10 cellular contexts compared by ENCODE assay signal in the genomic region with DNA sequence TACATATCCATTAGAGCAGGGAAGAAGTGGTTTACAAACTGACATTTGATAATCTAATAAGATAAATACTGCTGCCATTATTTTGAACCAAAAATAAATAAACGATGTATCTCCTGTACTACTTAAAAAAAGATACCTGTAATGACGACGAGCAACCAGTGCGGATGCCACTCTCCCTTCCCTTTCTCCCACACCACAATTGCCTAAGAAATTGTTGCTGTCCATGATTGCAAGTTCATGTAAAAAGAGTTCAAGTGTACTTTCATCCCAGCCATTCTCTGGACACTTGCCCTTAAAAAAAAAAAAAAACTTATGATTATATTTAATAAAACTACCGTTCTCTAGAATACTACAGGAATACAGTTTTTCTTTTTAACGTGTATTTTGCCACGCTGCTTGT. TPM values are rescaled to one million over a fixed set of nuclear protein-coding genes. Genes with fewer than 3 reads are reported as not detected.
DNase-seq lines count a peak whose midpoint lies in the region; ATAC-seq and TF ChIP-seq lines count a peak whose summit lies in the region.
"Had no signal": no experiment of that assay in that cellular context is flagged by ENCODE, and none has a peak within 500 bp of the region (broad histone marks: within the 10 kb centered on the region; RNA-seq: fewer than 3 reads in every experiment).

No MANE protein-coding gene starts in this region.

- no peaks in the 10 kb centered on the region for H3K9me2 ChIP-seq in HCT116 (ENCODE audit: insufficient read depth)

- H2AK5ac ChIP-seq in trophoblast cell (ENCODE audit: low read length), result no peak overlapping the region

- peak overlapping the region; percentile 91 for H3K4me3 Mint-ChIP-seq in CD8-positive, alpha-beta T cell
- H3K4me3 Mint-ChIP-seq in activated CD4-positive, alpha-beta memory T cell treated with anti-CD3 and anti-CD28 coated beads for 36 hours, result peak overlapping the region; percentile 90
- H3K4me3 Mint-ChIP-seq in mesothelial cell of epicardium, result peak overlapping the region; percentile 94

- H3K27me3 Mint-ChIP-seq in CD8-positive, alpha-beta T cell (ENCODE audit: low read depth), result no peaks in the 10 kb centered on the region
- H3K27me3 Mint-ChIP-seq in activated CD4-positive, alpha-beta memory T cell treated with anti-CD3 and anti-CD28 coated beads for 36 hours, result peaks cover 1% of the 10 kb centered on the region
- no peaks in the 10 kb centered on the region for H3K27me3 Mint-ChIP-seq in mesothelial cell of epicardium (ENCODE audit: low read depth)

- H3K4me2 ChIP-seq in HCT116 (ENCODE audit: low read length) (peak overlapping the region; percentile 85), trophoblast cell (ENCODE audit: low read length) (no peak overlapping the region)

- H2BK5ac ChIP-seq in trophoblast cell (ENCODE audit: low read depth, low read length, poor library complexity), result no peak overlapping the region

- H3K79me1 ChIP-seq in trophoblast cell (ENCODE audit: low read length), result peaks cover 18% of the 10 kb centered on the region

- H4K12ac ChIP-seq in trophoblast cell (ENCODE audit: low read depth, low read length), result no peak overlapping the region

- BruUV-seq in HCT116 (replicated peaks; lab: Mats Ljungman, UMichigan), result TSS peak; percentile 56

- peak overlapping the region; percentile 82 for H3K9ac ChIP-seq in HCT116 (ENCODE audit: low read length)
- no peak overlapping the region for H3K9ac ChIP-seq in trophoblast cell (ENCODE audit: low read length)

- intact Hi-C loops in CD8-positive, alpha-beta T cell (cut with DNase I, micrococcal nuclease), result loop anchor here in 1 of 2 experiments (10.0 kb wide), 1 partner anchor 574 kb away; a partner anchor contains a TSS
- intact Hi-C loops in HCT116 (cut with micrococcal nuclease), result no loop called here
- intact Hi-C loops in activated CD4-positive, alpha-beta memory T cell treated with anti-CD3 and anti-CD28 coated beads for 36 hours (cut with micrococcal nuclease), result no loop called here

- H3K27ac Mint-ChIP-seq in CD8-positive, alpha-beta T cell, result peak overlapping the region; percentile 94
- peak overlapping the region; percentile 99 for H3K27ac Mint-ChIP-seq in activated CD4-positive, alpha-beta memory T cell treated with anti-CD3 and anti-CD28 coated beads for 36 hours
- H3K27ac Mint-ChIP-seq in mesothelial cell of epicardium, result no peak overlapping the region

- no peak for ATAC-seq in CD8-positive, alpha-beta T cell
- ATAC-seq in HCT116 (no peak), HG03108 (IDR thresholded peaks at IDR 0.05; ENCODE audit: unreplicated experiment) (no peak)

- H2AFZ ChIP-seq in HCT116 (ENCODE audit: low read depth, low read length, poor library complexity, severe bottlenecking) (no peak overlapping the region), trophoblast cell (ENCODE audit: insufficient read depth, low read length, poor library complexity) (no peak overlapping the region)

- no peak for TF ChIP-seq RAD21 in HCT116 (IDR thresholded peaks at IDR 0.05; ENCODE audit: low read depth)

- H2BK12ac ChIP-seq in trophoblast cell (ENCODE audit: low read length), result no peak overlapping the region

- CTCF ChIA-PET in CD8-positive, alpha-beta T cell (lab: Charles Lee), result interaction anchor here (1.6 kb wide), 1 partner anchor 154 kb away, joined by 6 read pairs; a partner anchor contains a TSS
- CTCF ChIA-PET in HCT116 (lab: Charles Lee), result interaction anchor here (2.3 kb wide), 1 partner anchor 154 kb away, joined by 11 read pairs; a partner anchor contains a TSS
- CTCF ChIA-PET in activated CD4-positive, alpha-beta memory T cell treated with anti-CD3 and anti-CD28 coated beads for 36 hours (lab: Charles Lee), result no interaction called here

- H3K14ac ChIP-seq in trophoblast cell (ENCODE audit: low read length), result no peak overlapping the region

- TF ChIP-seq POLR2A in HCT116 (IDR thresholded peaks at IDR 0.05; ENCODE audit: borderline replicate concordance, extremely low read depth, insufficient read depth, insufficient read length), result no peak

- no peaks in the 10 kb centered on the region for H3K9me3 Mint-ChIP-seq in CD8-positive, alpha-beta T cell
- no peaks in the 10 kb centered on the region for H3K9me3 Mint-ChIP-seq in activated CD4-positive, alpha-beta memory T cell treated with anti-CD3 and anti-CD28 coated beads for 36 hours
- no peaks in the 10 kb centered on the region for H3K9me3 Mint-ChIP-seq in mesothelial cell of epicardium

- H4K20me1 ChIP-seq in HCT116 (ENCODE audit: insufficient read depth), result no peaks in the 10 kb centered on the region

- H3K27me3 ChIP-seq in CD8-positive, alpha-beta T cell (ENCODE audit: insufficient read depth, low read length), result no peaks in the 10 kb centered on the region
- H3K27me3 ChIP-seq in HCT116 (ENCODE audit: insufficient read depth, low read length) (no peaks in the 10 kb centered on the region), trophoblast cell (ENCODE audit: insufficient read depth, low read length) (no peaks in the 10 kb centered on the region), right atrium auricular region (no peaks in the 10 kb centered on the region)

- no peak overlapping the region for H3K4ac ChIP-seq in trophoblast cell (ENCODE audit: low read depth, low read length)

- H4K8ac ChIP-seq in trophoblast cell (ENCODE audit: low read depth, low read length), result no peak overlapping the region

- peaks cover 37% of the 10 kb centered on the region for H3K36me3 Mint-ChIP-seq in CD8-positive, alpha-beta T cell
- peaks cover 14% of the 10 kb centered on the region for H3K36me3 Mint-ChIP-seq in activated CD4-positive, alpha-beta memory T cell treated with anti-CD3 and anti-CD28 coated beads for 36 hours
- H3K36me3 Mint-ChIP-seq in mesothelial cell of epicardium, result peaks cover 6% of the 10 kb centered on the region

- peaks cover 9% of the 10 kb centered on the region for H3K79me2 ChIP-seq in HCT116 (ENCODE audit: insufficient read depth, low read length)
- H3K79me2 ChIP-seq in trophoblast cell (ENCODE audit: control insufficient read depth, insufficient read depth, low read length, poor library complexity), result peaks cover 2% of the 10 kb centered on the region

- H3K4me1 ChIP-seq in CD8-positive, alpha-beta T cell (ENCODE audit: insufficient read depth, low read length), result peaks cover 18% of the 10 kb centered on the region
- H3K4me1 ChIP-seq in HCT116 (ENCODE audit: control insufficient read depth in 1 of 2, insufficient read depth in 2 of 2, low read length in 2 of 2), result peaks cover 13 to 21% of the 10 kb centered on the region in 2 experiments
- peaks cover 3 to 11% of the 10 kb centered on the region in 2 experiments for H3K4me1 ChIP-seq in trophoblast cell (ENCODE audit: control insufficient read depth in 1 of 2, insufficient read depth in 2 of 2, low read length in 2 of 2)
- H3K4me1 ChIP-seq in right atrium auricular region, result peaks cover 0 to 20% of the 10 kb centered on the region in 2 donors

- H3K4me3 ChIP-seq in CD8-positive, alpha-beta T cell (ENCODE audit: low read depth, low read length), result no peak overlapping the region
- H3K4me3 ChIP-seq in HCT116 (replicated peaks in 1 of 2; ENCODE audit: low read depth in 1 of 2, low read length in 2 of 2) (peak overlapping the region; percentile 76 to 93), trophoblast cell (ENCODE audit: low read depth, low read length) (no peak overlapping the region), right atrium auricular region (no peak overlapping the region)

- H3K9me3 ChIP-seq in CD8-positive, alpha-beta T cell (ENCODE audit: low read length), result no peaks in the 10 kb centered on the region
- H3K9me3 ChIP-seq in HCT116 (ENCODE audit: control insufficient read depth in 1 of 2, insufficient read depth in 1 of 2, low read depth in 1 of 2, low read length in 2 of 2) (no peaks in the 10 kb centered on the region), trophoblast cell (ENCODE audit: insufficient read depth, low read depth, low read length) (no peaks in the 10 kb centered on the region), right atrium auricular region (no peaks in the 10 kb centered on the region)

- no peak overlapping the region for H2BK120ac ChIP-seq in trophoblast cell (ENCODE audit: insufficient read depth, low read length, poor library complexity)

- TF ChIP-seq CTCF in CD8-positive, alpha-beta T cell (IDR thresholded peaks at IDR 0.05), result no peak
- TF ChIP-seq CTCF in HCT116 (IDR thresholded peaks at IDR 0.05 in 2 of 3, conservative IDR thresholded peaks at IDR 0.05 in 1 of 3; ENCODE audit: borderline replicate concordance in 1 of 3, insufficient read depth in 1 of 3, low read depth in 2 of 3, low read length in 2 of 3), result no peak
- no peak for TF ChIP-seq CTCF in mesothelial cell of epicardium (IDR thresholded peaks at IDR 0.05; ENCODE audit: unreplicated experiment)
- TF ChIP-seq CTCF in right atrium auricular region (IDR thresholded peaks at IDR 0.05), result no peak

- DNase-seq in CD8-positive, alpha-beta T cell, result no peak
- DNase-seq in HCT116 (ENCODE audit: low read depth, low spot score) (no peak), mesothelial cell of epicardium (ENCODE audit: low spot score in 2 of 2, unreplicated experiment in 2 of 2) (no peak), substantia nigra (lab: John Stamatoyannopoulos, UW) (no peak), trophoblast cell (no peak), right atrium auricular region (ENCODE audit: low spot score) (no peak)
- DNase-seq in activated CD4-positive, alpha-beta memory T cell treated with anti-CD3 and anti-CD28 coated beads for 36 hours, result no peak
- DNase-seq: effector CD8-positive, alpha-beta T cell; stimulated activated CD4-positive, alpha-beta T cell treated with anti-CD3 and anti-CD28 coated beads, Interleukin-1b, Interleukin-23, amount 100 ng/mL, for 48 hours had no signal

- WGBS in trophoblast cell (ENCODE audit: extremely low coverage, insufficient coverage, insufficient read length), result no CpG with 5 or more reads among the region's 7 CpGs

- peaks cover 45% of the 10 kb centered on the region for H3K4me1 Mint-ChIP-seq in CD8-positive, alpha-beta T cell (ENCODE audit: low read depth)
- peaks cover 39% of the 10 kb centered on the region for H3K4me1 Mint-ChIP-seq in activated CD4-positive, alpha-beta memory T cell treated with anti-CD3 and anti-CD28 coated beads for 36 hours (ENCODE audit: low read depth)
- peaks cover 26% of the 10 kb centered on the region for H3K4me1 Mint-ChIP-seq in mesothelial cell of epicardium

- RAD21 ChIA-PET in HCT116 (lab: Charles Lee; ENCODE audit: low non-redundant PET in 1 of 2, low total read pairs in 2 of 2, uncharacterized antibody in 2 of 2, unreplicated experiment in 2 of 2), result no interaction called here

- no peak overlapping the region for H3K27ac ChIP-seq in CD8-positive, alpha-beta T cell (ENCODE audit: low read depth, low read length)
- peak overlapping the region; percentile 94; the same call in 1 of the 2 replicates for H3K27ac ChIP-seq in HCT116 (ENCODE audit: low read depth, low read length)
- H3K27ac ChIP-seq in substantia nigra (ENCODE audit: low read depth, low read length, poor library complexity, severe bottlenecking), result no peak overlapping the region
- H3K27ac ChIP-seq in trophoblast cell (ENCODE audit: low read depth, low read length), result no peak overlapping the region
- no peak overlapping the region for H3K27ac ChIP-seq in right atrium auricular region

- no peak overlapping the region for H4K91ac ChIP-seq in trophoblast cell (ENCODE audit: low read depth, low read length)

- H3K23ac ChIP-seq in trophoblast cell (ENCODE audit: low read length), result no peak overlapping the region

- no peak overlapping the region for H3K18ac ChIP-seq in trophoblast cell (ENCODE audit: low read length)

- POLR2A ChIA-PET in CD8-positive, alpha-beta T cell (lab: Charles Lee), result interaction anchor here (1.9 kb wide), 1 partner anchor 154 kb away, joined by 19 read pairs; a partner anchor contains a TSS
- POLR2A ChIA-PET in HCT116 (lab: Charles Lee), result interaction anchor here (1.9 kb wide), 1 partner anchor 14 kb away, joined by 11 read pairs; no protein-coding TSS in a partner anchor
- POLR2A ChIA-PET in activated CD4-positive, alpha-beta memory T cell treated with anti-CD3 and anti-CD28 coated beads for 36 hours (lab: Charles Lee), result interaction anchor here (1.8 to 4.8 kb wide), 3 partner anchors 75 to 575 kb away, joined by 7 to 56 read pairs (median 9); a partner anchor contains a TSS

- H3K36me3 ChIP-seq in CD8-positive, alpha-beta T cell (ENCODE audit: insufficient read depth, low read length), result peaks cover 3% of the 10 kb centered on the region
- H3K36me3 ChIP-seq in HCT116 (ENCODE audit: control insufficient read depth in 1 of 2, insufficient read depth in 2 of 2, low read length in 2 of 2), result no peaks in the 10 kb centered on the region
- H3K36me3 ChIP-seq in trophoblast cell (ENCODE audit: control insufficient read depth in 1 of 2, insufficient read depth in 2 of 2, low read length in 2 of 2), result no peaks in the 10 kb centered on the region
- no peaks in the 10 kb centered on the region for H3K36me3 ChIP-seq in right atrium auricular region

RNA-seq across cellular contexts. Expression of a gene that starts 1.4 kb away (rescaled TPM):
- total RNA-seq in CD8-positive, alpha-beta T cell, result 10 to 100 TPM; 12.5 to 13.4 TPM
- 10.6 TPM for total RNA-seq in HCT116 (2021; ENCODE audit: unreplicated experiment)
- polyA plus RNA-seq in HCT116 (2012), result 3.7 and 6.6 TPM in 2 replicates
- total RNA-seq in activated CD4-positive, alpha-beta memory T cell treated with anti-CD3 and anti-CD28 coated beads for 36 hours, result 10 to 100 TPM; 12.8 to 13.3 TPM
- total RNA-seq in mesothelial cell of epicardium, result 8.9 to 10.3 TPM (median 9.2 TPM) in 3 replicates
- 3.4 TPM in 2 replicates for polyA plus RNA-seq in trophoblast cell (2013)
- total RNA-seq in right atrium auricular region, result 1 to 10 TPM; 2.4 to 3.9 TPM

Comparison
In these comparisons a context has a peak if more than half of its experiments do, and no peak if none do; other contexts are left out.
1. H3K4me3 ChIP-seq: peak in HCT116 (2 of 2); none in CD8-positive, alpha-beta T cell (single experiment), trophoblast cell (single experiment) and right atrium auricular region (0 of 2).
2. Peak in every context shown above with its lines, with median percentiles within 50 percentile points of each other: H3K4me3 Mint-ChIP-seq.